Comparison of ENCODE assay signal across 20 cellular contexts in the genomic region with DNA sequence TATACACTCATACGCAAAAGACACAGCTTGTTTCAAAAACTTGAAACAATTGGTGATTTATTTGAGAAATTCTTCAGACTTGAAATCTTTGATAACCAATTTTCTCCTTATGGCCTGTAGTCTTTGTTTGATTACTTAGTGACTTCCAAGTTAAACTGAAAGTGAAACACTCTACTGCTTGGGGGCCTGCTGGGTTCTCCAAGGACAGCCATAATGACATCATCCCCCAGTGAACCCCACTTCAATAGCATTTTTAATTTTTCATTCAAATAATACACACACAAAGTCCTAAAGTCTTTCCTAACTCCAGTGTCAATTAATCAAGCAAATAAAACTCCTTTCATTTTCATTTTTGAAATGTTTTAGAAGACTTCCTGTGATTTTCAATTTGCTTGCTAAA. TPM values are rescaled to one million over a fixed set of nuclear protein-coding genes. Genes with fewer than 3 reads are reported as not detected.
DNase-seq lines count a peak whose midpoint lies in the region; ATAC-seq, FAIRE-seq and TF ChIP-seq lines count a peak whose summit lies in the region.
"Had no signal": no experiment of that assay in that cellular context is flagged by ENCODE, and none has a peak within 500 bp of the region (broad histone marks: within the 10 kb centered on the region; RNA-seq: fewer than 3 reads in every experiment).

No MANE protein-coding gene starts in this region.

- H3K36me3 Mint-ChIP-seq in activated naive CD4-positive, alpha-beta T cell treated with anti-CD3 and anti-CD28 coated beads, Interleukin-2, amount 50 U/mL, for 24 hours: no peaks in the 10 kb centered on the region
- peaks cover 3% of the 10 kb centered on the region for H3K36me3 Mint-ChIP-seq in T-helper 1 cell treated with Interleukin-12 subunit alpha and Interleukin-12 subunit beta and Interleukin-4 antibody, amounts not matched to agents 30 μg/mL and 1 μg/mL, for 36 hours (ENCODE audit: low read depth)
- H3K36me3 Mint-ChIP-seq in natural killer cell treated with Interleukin-12 subunit alpha and Interleukin-12 subunit beta and Interleukin-15 and Interleukin-18, amount 100 ng/mL, for 72 hours: peaks cover 4% of the 10 kb centered on the region
- no peaks in the 10 kb centered on the region for H3K36me3 Mint-ChIP-seq in osteocyte (ENCODE audit: unreplicated experiment)

- H3K4me1 Mint-ChIP-seq in activated naive CD4-positive, alpha-beta T cell treated with anti-CD3 and anti-CD28 coated beads, Interleukin-2, amount 50 U/mL, for 24 hours: peaks cover 21% of the 10 kb centered on the region
- peaks cover 12% of the 10 kb centered on the region for H3K4me1 Mint-ChIP-seq in T-helper 1 cell treated with Interleukin-12 subunit alpha and Interleukin-12 subunit beta and Interleukin-4 antibody, amounts not matched to agents 30 μg/mL and 1 μg/mL, for 36 hours (ENCODE audit: low read depth)
- peaks cover 7 to 9% of the 10 kb centered on the region in 2 donors for H3K4me1 Mint-ChIP-seq in natural killer cell treated with Interleukin-12 subunit alpha and Interleukin-12 subunit beta and Interleukin-15 and Interleukin-18, amount 100 ng/mL, for 72 hours (ENCODE audit: low read depth in 2 of 2)
- H3K4me1 Mint-ChIP-seq in osteocyte (ENCODE audit: unreplicated experiment): no peaks in the 10 kb centered on the region

- no peaks in the 10 kb centered on the region for H3K27me3 Mint-ChIP-seq in activated naive CD4-positive, alpha-beta T cell treated with anti-CD3 and anti-CD28 coated beads, Interleukin-2, amount 50 U/mL, for 24 hours
- no peaks in the 10 kb centered on the region for H3K27me3 Mint-ChIP-seq in T-helper 1 cell treated with Interleukin-12 subunit alpha and Interleukin-12 subunit beta and Interleukin-4 antibody, amounts not matched to agents 30 μg/mL and 1 μg/mL, for 36 hours (ENCODE audit: low read depth)
- H3K27me3 Mint-ChIP-seq in natural killer cell treated with Interleukin-12 subunit alpha and Interleukin-12 subunit beta and Interleukin-15 and Interleukin-18, amount 100 ng/mL, for 72 hours: no peaks in the 10 kb centered on the region
- no peaks in the 10 kb centered on the region for H3K27me3 Mint-ChIP-seq in osteocyte (ENCODE audit: unreplicated experiment)

- DNase-seq in activated naive CD4-positive, alpha-beta T cell (lab: John Stamatoyannopoulos, UW): no peak
- DNase-seq in GM19239 (ENCODE audit: insufficient read length, low spot score): peak; percentile 9
- no peak for DNase-seq in natural killer cell treated with Interleukin-12 subunit alpha and Interleukin-12 subunit beta and Interleukin-15 and Interleukin-18, amount 100 ng/mL, for 72 hours (ENCODE audit: low spot score)
- DNase-seq in omental fat pad (ENCODE audit: low spot score): no peak
- no peak for DNase-seq in NCI-H146 treated with DMSO at 0.1 percent for 48 hours (lab: John Stamatoyannopoulos, UW; ENCODE audit: unreplicated experiment)
- DNase-seq in osteocyte (ENCODE audit: extremely low spot score, unreplicated experiment): no peak
- DNase-seq: activated gamma-delta T cell, BE2C, brain microvascular endothelial cell, DMS79, esophagus squamous epithelium, heart left ventricle, islet precursor cell, mesenchymal stem cell, NCI-H1048, NCI-H2171 had no signal

- no peak for ATAC-seq in natural killer cell treated with Interleukin-12 subunit alpha and Interleukin-12 subunit beta and Interleukin-15 and Interleukin-18, amount 100 ng/mL, for 72 hours
- no peak for ATAC-seq in omental fat pad (ENCODE audit: low FRiP score)
- ATAC-seq: heart left ventricle had no signal

- H3K27ac Mint-ChIP-seq in activated naive CD4-positive, alpha-beta T cell treated with anti-CD3 and anti-CD28 coated beads, Interleukin-2, amount 50 U/mL, for 24 hours: peak overlapping the region; percentile 47
- H3K27ac Mint-ChIP-seq in T-helper 1 cell treated with Interleukin-12 subunit alpha and Interleukin-12 subunit beta and Interleukin-4 antibody, amounts not matched to agents 30 μg/mL and 1 μg/mL, for 36 hours: peak overlapping the region; percentile 51
- peak overlapping the region; percentile 43 to 54 for H3K27ac Mint-ChIP-seq in natural killer cell treated with Interleukin-12 subunit alpha and Interleukin-12 subunit beta and Interleukin-15 and Interleukin-18, amount 100 ng/mL, for 72 hours
- H3K27ac Mint-ChIP-seq in osteocyte (ENCODE audit: unreplicated experiment): no peak overlapping the region

- FAIRE-seq in GM19239 (lab: Jason Lieb, UNC): no peak

- TF ChIP-seq CTCF in omental fat pad (IDR thresholded peaks at IDR 0.05) (no peak), osteocyte (IDR thresholded peaks at IDR 0.05) (no peak)

- peak overlapping the region; percentile 71 for H3K4me3 Mint-ChIP-seq in activated naive CD4-positive, alpha-beta T cell treated with anti-CD3 and anti-CD28 coated beads, Interleukin-2, amount 50 U/mL, for 24 hours
- H3K4me3 Mint-ChIP-seq in T-helper 1 cell treated with Interleukin-12 subunit alpha and Interleukin-12 subunit beta and Interleukin-4 antibody, amounts not matched to agents 30 μg/mL and 1 μg/mL, for 36 hours: peak overlapping the region; percentile 55
- peak overlapping the region; percentile 52 for H3K4me3 Mint-ChIP-seq in natural killer cell treated with Interleukin-12 subunit alpha and Interleukin-12 subunit beta and Interleukin-15 and Interleukin-18, amount 100 ng/mL, for 72 hours
- no peak overlapping the region for H3K4me3 Mint-ChIP-seq in osteocyte (ENCODE audit: unreplicated experiment)

- no peaks in the 10 kb centered on the region for H3K9me3 Mint-ChIP-seq in activated naive CD4-positive, alpha-beta T cell treated with anti-CD3 and anti-CD28 coated beads, Interleukin-2, amount 50 U/mL, for 24 hours
- peaks cover 7% of the 10 kb centered on the region for H3K9me3 Mint-ChIP-seq in T-helper 1 cell treated with Interleukin-12 subunit alpha and Interleukin-12 subunit beta and Interleukin-4 antibody, amounts not matched to agents 30 μg/mL and 1 μg/mL, for 36 hours
- peaks cover 3% of the 10 kb centered on the region for H3K9me3 Mint-ChIP-seq in natural killer cell treated with Interleukin-12 subunit alpha and Interleukin-12 subunit beta and Interleukin-15 and Interleukin-18, amount 100 ng/mL, for 72 hours
- no peaks in the 10 kb centered on the region for H3K9me3 Mint-ChIP-seq in osteocyte (ENCODE audit: unreplicated experiment)

RNA-seq across cellular contexts. Expression of a gene that starts 59.2 kb away (rescaled TPM):
- total RNA-seq in natural killer cell treated with Interleukin-12 subunit alpha and Interleukin-12 subunit beta and Interleukin-15 and Interleukin-18, amount 100 ng/mL, for 72 hours: not detected
- total RNA-seq in omental fat pad (not detected), osteocyte (not detected in 2 replicates)
- total RNA-seq: esophagus squamous epithelium, heart left ventricle, right atrium auricular region, suprapubic skin had no signal
